Comparison of ENCODE assay signal across 11 cellular contexts in the genomic region with DNA sequence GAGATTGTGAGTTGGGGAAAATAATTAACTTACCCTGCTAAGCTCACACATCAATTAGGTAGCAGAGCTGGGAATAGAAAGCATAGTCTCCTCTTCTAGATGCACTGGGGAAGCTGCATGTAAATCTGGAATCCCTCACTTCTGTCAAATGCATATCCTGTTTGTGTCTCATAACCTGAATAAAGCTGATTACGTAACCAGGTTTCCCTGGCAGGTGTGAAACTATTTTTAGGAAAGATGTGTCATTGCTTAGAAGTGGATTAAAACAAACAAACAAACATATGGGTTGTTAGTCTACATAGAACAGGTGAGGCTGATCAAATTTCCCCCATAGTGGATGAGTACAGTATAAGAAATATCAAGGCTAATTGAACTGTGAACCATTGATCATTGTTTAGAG. TPM values are rescaled to one million over a fixed set of nuclear protein-coding genes. Genes with fewer than 3 reads are reported as not detected.
DNase-seq lines count a peak whose midpoint lies in the region; ATAC-seq and TF ChIP-seq lines count a peak whose summit lies in the region.
"Not testable (repeated sequence)": the region's sequence is repeated elsewhere in the genome, so short reads cannot be mapped to it uniquely, and the experiment has no call there.
"Had no signal": no experiment of that assay in that cellular context is flagged by ENCODE, and none has a peak within 500 bp of the region (broad histone marks: within the 10 kb centered on the region; RNA-seq: fewer than 3 reads in every experiment).

No MANE protein-coding gene starts in this region.

- CTCF ChIA-PET in MCF 10A (lab: Yijun Ruan, JAX), result not testable (repeated sequence)

- H3K4me3 Mint-ChIP-seq in MCF 10A (ENCODE audit: unreplicated experiment), result not testable (repeated sequence)

- TF ChIP-seq CTCF in MM.1S (IDR thresholded peaks at IDR 0.05; ENCODE audit: low read length); MCF 10A (IDR thresholded peaks at IDR 0.05; ENCODE audit: unreplicated experiment): not testable (repeated sequence)

- not testable (repeated sequence) for H3K27ac Mint-ChIP-seq in MCF 10A (ENCODE audit: low read depth, unreplicated experiment)

- not testable (repeated sequence) for H3K4me3 ChIP-seq in MM.1S (ENCODE audit: low read length)

- not testable (repeated sequence) for H3K9me3 ChIP-seq in MM.1S (replicated peaks; ENCODE audit: insufficient read depth, low read length)

- H3K79me2 ChIP-seq in MM.1S (ENCODE audit: low read length), result not testable (repeated sequence)

- peak overlapping the region; percentile 39; the same call in 1 of the 2 replicates for H3K27ac ChIP-seq in MM.1S (ENCODE audit: low read length)

- not testable (repeated sequence) for H3K4me1 Mint-ChIP-seq in MCF 10A (ENCODE audit: insufficient read depth, unreplicated experiment)

- peak; percentile 46 for ATAC-seq in HG03159 (IDR thresholded peaks at IDR 0.05; ENCODE audit: unreplicated experiment)

- not testable (repeated sequence) for BruUV-seq in MCF 10A (replicated peaks; lab: Mats Ljungman, UMichigan)

- H3K9me2 ChIP-seq in MM.1S (replicated peaks; ENCODE audit: insufficient read depth, low read length), result not testable (repeated sequence)

- DNase-seq in MM.1S (peak; percentile 64), RPMI8226 (peak; percentile 69), MCF 10A (ENCODE audit: unreplicated experiment) (peak; percentile 11), cerebellum (ENCODE audit: low spot score) (peak; percentile 3), kidney tubule cell (ENCODE audit: low spot score) (peak; percentile 12), renal cortical epithelial cell (ENCODE audit: low read depth) (peak; percentile 9)

- H2AFZ ChIP-seq in MM.1S (ENCODE audit: low read length), result not testable (repeated sequence)

- intact Hi-C loops in MCF 10A (cut with micrococcal nuclease), result not testable (repeated sequence)

- H3K9ac ChIP-seq in MM.1S (ENCODE audit: low read length), result not testable (repeated sequence)

- H3K27me3 Mint-ChIP-seq in MCF 10A (ENCODE audit: insufficient read depth, unreplicated experiment), result peaks cover 12% of the 10 kb centered on the region

- not testable (repeated sequence) for H3F3A ChIP-seq in MM.1S (ENCODE audit: insufficient read depth, low read length)

- H3K4me1 ChIP-seq in MM.1S (ENCODE audit: low read length), result not testable (repeated sequence)

- POLR2A ChIA-PET in MCF 10A (lab: Yijun Ruan, JAX), result not testable (repeated sequence)

- not testable (repeated sequence) for H3K27me3 ChIP-seq in MM.1S (replicated peaks; ENCODE audit: insufficient read depth, low read length)

- H3K9me3 Mint-ChIP-seq in MCF 10A (ENCODE audit: unreplicated experiment), result not testable (repeated sequence)

- H3K36me3 ChIP-seq in MM.1S (replicated peaks; ENCODE audit: insufficient read depth, low read length), result not testable (repeated sequence)

- not testable (repeated sequence) for H4K20me1 ChIP-seq in MM.1S (ENCODE audit: insufficient read depth, low read length)

- peak overlapping the region; percentile 14; the same call in 1 of the 2 replicates for H3K4me2 ChIP-seq in MM.1S (ENCODE audit: low read depth, low read length)

- not testable (repeated sequence) for H3K36me3 Mint-ChIP-seq in MCF 10A (ENCODE audit: insufficient read depth, unreplicated experiment)

RNA-seq across cellular contexts. Expression of gene PGM5, which starts 27.5 kb away (rescaled TPM):
- total RNA-seq in MCF 10A (2022) (not detected in 2 replicates), cerebellum (16.2 TPM), renal cortical epithelial cell (0.55 and 1.0 TPM in 2 replicates)
- total RNA-seq: A172; A673; CD4-positive, alpha-beta memory T cell; H1 had no signal

Comparison
In these comparisons a context has a peak if more than half of its experiments do, and no peak if none do; other contexts are left out.
1. DNase-seq: peak in every context shown above with its lines; median percentile 69 in RPMI8226; 64 in MM.1S; 12 in kidney tubule cell; 11 in MCF 10A; 9 in renal cortical epithelial cell; 3 in cerebellum.